Comparison of ENCODE assay signal across 11 cellular contexts in the genomic region with DNA sequence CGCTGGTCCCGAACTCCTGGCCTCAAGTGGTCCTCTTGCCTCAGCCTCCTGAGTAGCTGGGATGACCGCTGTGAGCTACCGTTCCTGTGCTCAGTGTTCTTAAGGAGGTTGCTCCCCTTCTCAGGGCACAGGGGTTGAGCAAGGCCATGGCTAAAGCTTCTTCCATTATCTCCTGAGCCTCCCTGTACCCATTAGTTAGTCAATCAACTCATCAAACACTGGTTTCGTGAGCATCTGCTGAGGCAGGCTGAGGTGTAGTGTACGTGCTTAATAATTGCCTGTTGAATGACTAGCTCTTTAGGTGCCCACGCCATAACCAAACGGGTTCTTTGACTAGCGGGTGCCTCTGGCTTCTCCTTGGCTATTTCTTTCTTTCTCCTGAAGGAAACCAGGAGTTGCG. TPM values are rescaled to one million over a fixed set of nuclear protein-coding genes. Genes with fewer than 3 reads are reported as not detected.
A peak's percentile ranks its signal among the peaks of the same experiment; 100 is the strongest.
DNase-seq lines count a peak whose midpoint lies in the region; ATAC-seq and TF ChIP-seq lines count a peak whose summit lies in the region.
"Had no signal": no experiment of that assay in that cellular context is flagged by ENCODE, and none has a peak within 500 bp of the region (broad histone marks: within the 10 kb centered on the region; RNA-seq: fewer than 3 reads in every experiment).

No MANE protein-coding gene starts in this region.

- H3K9me3 ChIP-seq in lung (ENCODE audit: control insufficient read depth in 2 of 2, insufficient read depth in 1 of 2, low read length in 1 of 2) (no peaks in the 10 kb centered on the region), thyroid gland (no peaks in the 10 kb centered on the region)

- no peaks in the 10 kb centered on the region for H3K36me3 ChIP-seq in lung (ENCODE audit: control insufficient read depth in 2 of 2, insufficient read depth in 2 of 2, low read length in 2 of 2)
- no peaks in the 10 kb centered on the region for H3K36me3 ChIP-seq in thyroid gland

- TF ChIP-seq CTCF in chondrocyte (IDR thresholded peaks at IDR 0.05) (no peak), lung (IDR thresholded peaks at IDR 0.05; ENCODE audit: control extremely low read depth, extremely low read depth) (no peak), thyroid gland (IDR thresholded peaks at IDR 0.05) (no peak)

- DNase-seq in M059J (ENCODE audit: low read depth) (peak; percentile 35), chondrocyte (ENCODE audit: low spot score) (no peak), lung (ENCODE audit: low spot score) (no peak), thyroid gland (no peak), D341Med (ENCODE audit: low spot score) (no peak)
- DNase-seq: NCI-H1092, occipital lobe had no signal

- intact Hi-C loops in thyroid gland (cut with DNase I) = no loop called here

- peak overlapping the region; percentile 53 for H3K4me3 Mint-ChIP-seq in chondrocyte (ENCODE audit: unreplicated experiment)

- H3K4me1 ChIP-seq in lung (ENCODE audit: control insufficient read depth in 2 of 2, insufficient read depth in 2 of 2, low read length in 2 of 2) (peaks cover 0 to 10% of the 10 kb centered on the region in 2 donors), thyroid gland (peaks cover 11 to 37% of the 10 kb centered on the region in 2 donors)

- peak overlapping the region; percentile 99 for H3K27ac Mint-ChIP-seq in chondrocyte (ENCODE audit: unreplicated experiment)

- no peak for TF ChIP-seq POLR2A in thyroid gland (IDR thresholded peaks at IDR 0.05)

- ATAC-seq in lung (ENCODE audit: insufficient read depth, low FRiP score) = no peak
- ATAC-seq in GM19324 (IDR thresholded peaks at IDR 0.05; ENCODE audit: low FRiP score, unreplicated experiment) = no peak
- ATAC-seq in HG02610 (IDR thresholded peaks at IDR 0.05; ENCODE audit: unreplicated experiment) = no peak
- ATAC-seq in HG02938 (IDR thresholded peaks at IDR 0.05; ENCODE audit: unreplicated experiment) = no peak

- H3K4me3 ChIP-seq in lung (no peak overlapping the region), thyroid gland (replicated peaks in 1 of 3) (no peak overlapping the region)

- H3K27ac ChIP-seq in lung (ENCODE audit: low read depth in 1 of 2, low read length in 1 of 2) (peak overlapping the region; percentile 74), thyroid gland (peak overlapping the region; percentile 72 to 92 (median 85))

- peaks cover 7% of the 10 kb centered on the region for H3K36me3 Mint-ChIP-seq in chondrocyte (ENCODE audit: low read depth)

- H3K27me3 ChIP-seq in lung (ENCODE audit: control insufficient read depth, insufficient read depth) = no peaks in the 10 kb centered on the region
- H3K27me3 ChIP-seq in thyroid gland = no peaks in the 10 kb centered on the region

- H3K27me3 Mint-ChIP-seq in chondrocyte (ENCODE audit: low read depth) = no peaks in the 10 kb centered on the region

- H3K9me3 Mint-ChIP-seq in chondrocyte (ENCODE audit: low read depth) = no peaks in the 10 kb centered on the region

- WGBS in lung, 2 donors = 85 to 89% methylated on average over 10 of the region's 10 CpGs
- WGBS in thyroid gland, 2 donors = 82 to 94% methylated on average over 9 to 10 of the region's 10 CpGs

- H3K4me1 Mint-ChIP-seq in chondrocyte (ENCODE audit: low read depth) = peaks cover 91% of the 10 kb centered on the region

RNA-seq across cellular contexts. Expression of gene SGCA, which starts 11.7 kb away (rescaled TPM):
- not detected in 2 replicates for total RNA-seq in M059J (2014; rRNA removed; shearing (Covaris generic))
- total RNA-seq in chondrocyte = 0.85 to 5.5 TPM (median 1.3 TPM) in 3 replicates
- 10 to 100 TPM in 1 of 2 donors, 1 to 10 TPM in 1; 5.0 to 18.2 TPM for total RNA-seq in lung
- 10 to 100 TPM in 1 of 2 donors, 1 to 10 TPM in 1; 9.7 to 19.4 TPM for polyA plus RNA-seq in lung
- 1 to 10 TPM in 1 of 4 donors, not detected in 3; 2.0 TPM for total RNA-seq in thyroid gland
- total RNA-seq: dermis blood vessel endothelial cell, occipital lobe had no signal

RNA-seq across cellular contexts. Expression of gene COL1A1, which starts 24.0 kb away (rescaled TPM):
- 41.9 and 81.3 TPM in 2 replicates for total RNA-seq in M059J (2014; rRNA removed; shearing (Covaris generic))
- total RNA-seq in chondrocyte = 34,852 to 36,120 TPM (median 35,333 TPM) in 3 replicates
- total RNA-seq in lung = 1,000 to 10,000 TPM in 1 of 2 donors, 100 to 1,000 TPM in 1; 443 to 1,330 TPM
- 100 to 1,000 TPM in 1 of 2 donors, 10 to 100 TPM in 1; 30.5 to 122 TPM for polyA plus RNA-seq in lung
- total RNA-seq in thyroid gland = 10 to 100 TPM; 12.2 to 57.3 (median 18.5) TPM

RNA-seq across cellular contexts. Expression of gene PPP1R9B, which starts 27.0 kb away (rescaled TPM):
- 14.6 and 36.1 TPM in 2 replicates for total RNA-seq in M059J (2014; rRNA removed; shearing (Covaris generic))
- total RNA-seq in chondrocyte (75.4 to 84.2 TPM (median 79.3 TPM) in 3 replicates), lung (10 to 100 TPM; 31.7 to 77.4 TPM), thyroid gland (10 to 100 TPM; 28.6 to 37.2 (median 31.9) TPM)
- 10 to 100 TPM; 38.1 to 61.5 TPM for polyA plus RNA-seq in lung

RNA-seq across cellular contexts. Expression of gene SAMD14, which starts 47.5 kb away (rescaled TPM):
- 0.22 and 0.49 TPM in 2 replicates for total RNA-seq in M059J (2014; rRNA removed; shearing (Covaris generic))
- total RNA-seq in chondrocyte (26.0 to 29.4 TPM (median 27.6 TPM) in 3 replicates), lung (1 to 10 TPM; 3.3 to 4.4 TPM), thyroid gland (under 1 TPM; 0.24 to 0.81 (median 0.58) TPM)
- polyA plus RNA-seq in lung = 1 to 10 TPM; 3.9 to 6.2 TPM

Comparison
In these comparisons a context has a peak if more than half of its experiments do, and no peak if none do; other contexts are left out.
1. RNA of gene COL1A1, which starts 24.0 kb away (total RNA-seq): 34,852 to 36,120 TPM in chondrocyte; 443 to 1,330 TPM in lung, 41.9 to 81.3 TPM in M059J and 12.2 to 57.3 TPM in thyroid gland; every median in the first group is over 10 times any median in the second.